In genomic region chr9:35056571-35057270, GRCh38 we compare ENCODE assay signal across 22 cellular contexts. TPM values are rescaled to one million over a fixed set of nuclear protein-coding genes. Genes with fewer than 3 reads are reported as not detected.
DNase-seq lines count a peak whose midpoint lies in the region; ATAC-seq and TF ChIP-seq lines count a peak whose summit lies in the region.
"Had no signal": no experiment of that assay in that cellular context is flagged by ENCODE, and none has a peak within 500 bp of the region (broad histone marks: within the 10 kb centered on the region; RNA-seq: fewer than 3 reads in every experiment).

No MANE protein-coding gene starts in this region.

- no peak overlapping the region for H3K27ac Mint-ChIP-seq in activated naive CD4-positive, alpha-beta T cell treated with anti-CD3 and anti-CD28 coated beads, Interleukin-2, amount 50 U/mL, for 72 hours
- peak overlapping the region in 2 of 3 donors; percentile 4 to 74 for H3K27ac Mint-ChIP-seq in IgD-negative memory B cell
- H3K27ac Mint-ChIP-seq in central memory CD8-positive, alpha-beta T cell (ENCODE audit: low read depth), result no peak overlapping the region
- H3K27ac Mint-ChIP-seq in stimulated activated effector memory CD8-positive, alpha-beta T cell treated with anti-CD3 and anti-CD28 coated beads, Interleukin-12 subunit alpha, Interleukin-12 subunit beta, amount 100 ng/mL, for 72 hours, result peak overlapping the region; percentile 33
- H3K27ac Mint-ChIP-seq: activated CD4-positive, alpha-beta memory T cell treated with anti-CD3 and anti-CD28 coated beads for 36 hours had no signal

- no peaks in the 10 kb centered on the region for H3K27me3 ChIP-seq in osteoblast (ENCODE audit: insufficient read depth, low read length)
- H3K27me3 ChIP-seq in spleen (replicated peaks in 1 of 7), result no peaks in the 10 kb centered on the region
- H3K27me3 ChIP-seq: adrenal gland, gastrocnemius medialis had no signal

- WGBS in spleen, 5 donors, result 95 to 97% (median 95%) methylated on average over 9 of the region's 9 CpGs

- H4K20me1 ChIP-seq in osteoblast (ENCODE audit: insufficient read depth, low read length), result peaks cover 36% of the 10 kb centered on the region

- intact Hi-C loops in spleen (cut with DNase I; ENCODE audit: low total_unique reads), result no loop called here

- H3K27me3 Mint-ChIP-seq in IgD-negative memory B cell, result no peaks in the 10 kb centered on the region
- H3K27me3 Mint-ChIP-seq in central memory CD8-positive, alpha-beta T cell, result no peaks in the 10 kb centered on the region
- H3K27me3 Mint-ChIP-seq: activated CD4-positive, alpha-beta memory T cell treated with anti-CD3 and anti-CD28 coated beads for 36 hours had no signal

- no peak overlapping the region for H2AFZ ChIP-seq in osteoblast (ENCODE audit: low read length)

- H3K36me3 ChIP-seq in osteoblast (ENCODE audit: insufficient read depth, low read length) (peaks cover 89% of the 10 kb centered on the region), spleen (peaks cover 11 to 100% (median 89%) of the 10 kb centered on the region in 6 donors)

- H3K4me1 ChIP-seq in osteoblast (ENCODE audit: insufficient read depth, low read length), result no peaks in the 10 kb centered on the region
- no peaks in the 10 kb centered on the region for H3K4me1 ChIP-seq in spleen
- H3K4me1 ChIP-seq: adrenal gland, gastrocnemius medialis, psoas muscle had no signal

- H3K4me3 ChIP-seq in osteoblast (ENCODE audit: insufficient read depth, low read length) (no peak overlapping the region), spleen (no peak overlapping the region)
- H3K4me3 ChIP-seq: adrenal gland, gastrocnemius medialis, psoas muscle had no signal

- peak overlapping the region in 1 of 4 donors; percentile 31 for H3K4me3 Mint-ChIP-seq in IgD-negative memory B cell
- H3K4me3 Mint-ChIP-seq in central memory CD8-positive, alpha-beta T cell, result peak overlapping the region; percentile 31
- H3K4me3 Mint-ChIP-seq in stimulated activated effector memory CD8-positive, alpha-beta T cell treated with anti-CD3 and anti-CD28 coated beads, Interleukin-12 subunit alpha, Interleukin-12 subunit beta, amount 100 ng/mL, for 72 hours, result no peak overlapping the region
- H3K4me3 Mint-ChIP-seq: activated CD4-positive, alpha-beta memory T cell treated with anti-CD3 and anti-CD28 coated beads for 36 hours; neural crest cell had no signal

- H3K9me3 ChIP-seq in osteoblast (ENCODE audit: low read depth, low read length) (no peaks in the 10 kb centered on the region), spleen (no peaks in the 10 kb centered on the region)
- H3K9me3 ChIP-seq: adrenal gland, gastrocnemius medialis, psoas muscle had no signal

- DNase-seq in activated naive CD4-positive, alpha-beta T cell treated with anti-CD3 and anti-CD28 coated beads, Interleukin-2, amount 50 U/mL, for 72 hours (ENCODE audit: low spot score in 2 of 2), result no peak
- DNase-seq in activated naive CD4-positive, alpha-beta T cell treated with Interleukin-2 at 50 U/mL for 16 hours, result no peak
- DNase-seq in central memory CD8-positive, alpha-beta T cell (ENCODE audit: low spot score in 2 of 2), result no peak
- no peak for DNase-seq in stimulated activated effector memory CD8-positive, alpha-beta T cell treated with anti-CD3 and anti-CD28 coated beads, Interleukin-12 subunit alpha, Interleukin-12 subunit beta, amount 100 ng/mL, for 72 hours (ENCODE audit: low spot score in 2 of 2)
- no peak for DNase-seq in osteoblast (ENCODE audit: insufficient read length, low spot score, missing footprints)
- DNase-seq in OCI-M1 (lab: John Stamatoyannopoulos, UW), result no peak
- DNase-seq in spleen, result no peak
- DNase-seq: activated CD4-positive, alpha-beta memory T cell treated with anti-CD3 and anti-CD28 coated beads for 36 hours; activated T-cell treated with anti-CD3 and anti-CD28 coated beads, Interleukin-2, amount 50 U/mL, for 48 hours; adrenal gland; caudate nucleus; DMS53; gastrocnemius medialis; NCI-H2029 treated with DMSO at 0.1 percent for 48 hours; NCI-H446 treated with DMSO at 0.1 percent for 48 hours; psoas muscle; Right ventricle myocardium superior; small intestine; stimulated activated CD4-positive, alpha-beta T cell treated with anti-CD3 and anti-CD28 coated beads, Interleukin-4, amount 100 ng/mL, for 4 hours had no signal

- no peaks in the 10 kb centered on the region for H3K9me3 Mint-ChIP-seq in activated naive CD4-positive, alpha-beta T cell treated with anti-CD3 and anti-CD28 coated beads, Interleukin-2, amount 50 U/mL, for 72 hours
- no peaks in the 10 kb centered on the region for H3K9me3 Mint-ChIP-seq in IgD-negative memory B cell
- no peaks in the 10 kb centered on the region for H3K9me3 Mint-ChIP-seq in central memory CD8-positive, alpha-beta T cell
- no peaks in the 10 kb centered on the region for H3K9me3 Mint-ChIP-seq in stimulated activated effector memory CD8-positive, alpha-beta T cell treated with anti-CD3 and anti-CD28 coated beads, Interleukin-12 subunit alpha, Interleukin-12 subunit beta, amount 100 ng/mL, for 72 hours
- H3K9me3 Mint-ChIP-seq: activated CD4-positive, alpha-beta memory T cell treated with anti-CD3 and anti-CD28 coated beads for 36 hours; neural crest cell had no signal

- peak; percentile 31 to 36 for ATAC-seq in activated naive CD4-positive, alpha-beta T cell treated with anti-CD3 and anti-CD28 coated beads, Interleukin-2, amount 50 U/mL, for 72 hours
- ATAC-seq in central memory CD8-positive, alpha-beta T cell (replicated peaks; ENCODE audit: extremely low read depth, poor library complexity, severe bottlenecking), result no peak
- ATAC-seq in stimulated activated effector memory CD8-positive, alpha-beta T cell treated with anti-CD3 and anti-CD28 coated beads, Interleukin-12 subunit alpha, Interleukin-12 subunit beta, amount 100 ng/mL, for 72 hours, result no peak
- ATAC-seq: gastrocnemius medialis had no signal

- peaks cover 17% of the 10 kb centered on the region for H3K79me2 ChIP-seq in osteoblast (ENCODE audit: insufficient read depth, low read length)

- H3K4me1 Mint-ChIP-seq in IgD-negative memory B cell, result peaks cover 0 to 2% (median 0%) of the 10 kb centered on the region in 3 donors
- peaks cover 12% of the 10 kb centered on the region for H3K4me1 Mint-ChIP-seq in central memory CD8-positive, alpha-beta T cell
- H3K4me1 Mint-ChIP-seq in stimulated activated effector memory CD8-positive, alpha-beta T cell treated with anti-CD3 and anti-CD28 coated beads, Interleukin-12 subunit alpha, Interleukin-12 subunit beta, amount 100 ng/mL, for 72 hours, result peaks cover 9% of the 10 kb centered on the region
- H3K4me1 Mint-ChIP-seq: neural crest cell had no signal

- H3K4me2 ChIP-seq in osteoblast (ENCODE audit: insufficient read depth, low read length), result no peak overlapping the region
- H3K4me2 ChIP-seq: KMS-11 had no signal

- TF ChIP-seq POLR2A in spleen (IDR thresholded peaks at IDR 0.05), result no peak

- peaks cover 39 to 55% of the 10 kb centered on the region in 2 donors for H3K36me3 Mint-ChIP-seq in activated naive CD4-positive, alpha-beta T cell treated with anti-CD3 and anti-CD28 coated beads, Interleukin-2, amount 50 U/mL, for 72 hours
- H3K36me3 Mint-ChIP-seq in IgD-negative memory B cell, result peaks cover 14% of the 10 kb centered on the region
- peaks cover 77% of the 10 kb centered on the region for H3K36me3 Mint-ChIP-seq in central memory CD8-positive, alpha-beta T cell (ENCODE audit: insufficient read depth)
- peaks cover 100% of the 10 kb centered on the region for H3K36me3 Mint-ChIP-seq in stimulated activated effector memory CD8-positive, alpha-beta T cell treated with anti-CD3 and anti-CD28 coated beads, Interleukin-12 subunit alpha, Interleukin-12 subunit beta, amount 100 ng/mL, for 72 hours

- no peak overlapping the region for H3K27ac ChIP-seq in osteoblast (ENCODE audit: low read depth, low read length)
- H3K27ac ChIP-seq in spleen, result no peak overlapping the region
- H3K27ac ChIP-seq: adrenal gland, gastrocnemius medialis, KMS-11, psoas muscle had no signal

- TF ChIP-seq CTCF in osteoblast (IDR thresholded peaks at IDR 0.05; ENCODE audit: extremely low read depth, low read depth, low read length) (no peak), spleen (IDR thresholded peaks at IDR 0.05 in 8 of 11, conservative IDR thresholded peaks at IDR 0.05 in 3 of 11) (no peak)

RNA-seq across cellular contexts. Expression of gene VCP, which starts 15.7 kb away (rescaled TPM):
- total RNA-seq in activated naive CD4-positive, alpha-beta T cell treated with anti-CD3 and anti-CD28 coated beads, Interleukin-2, amount 50 U/mL, for 72 hours, result 100 to 1,000 TPM; 208 to 305 TPM
- polyA plus RNA-seq in IgD-negative memory B cell (200 TPM), spleen (10 to 100 TPM; 48.5 to 84.5 (median 67.2) TPM)
- total RNA-seq in osteoblast (241 and 267 TPM in 2 replicates), spleen (100 to 1,000 TPM; 163 to 269 (median 194) TPM)

RNA-seq across cellular contexts. Expression of gene FANCG, which starts 23.0 kb away (rescaled TPM):
- 100 to 1,000 TPM; 114 to 194 TPM for total RNA-seq in activated naive CD4-positive, alpha-beta T cell treated with anti-CD3 and anti-CD28 coated beads, Interleukin-2, amount 50 U/mL, for 72 hours
- polyA plus RNA-seq in IgD-negative memory B cell (15.9 TPM), spleen (10 to 100 TPM; 20.5 to 37.5 (median 26.3) TPM)
- total RNA-seq in osteoblast (10.9 and 11.5 TPM in 2 replicates), spleen (10 to 100 TPM; 15.8 to 31.6 (median 22.6) TPM)

RNA-seq across cellular contexts. Expression of gene PIGO, which starts 39.7 kb away (rescaled TPM):
- total RNA-seq in activated naive CD4-positive, alpha-beta T cell treated with anti-CD3 and anti-CD28 coated beads, Interleukin-2, amount 50 U/mL, for 72 hours, result 10 to 100 TPM; 13.0 to 20.3 TPM
- polyA plus RNA-seq in IgD-negative memory B cell (23.9 TPM), spleen (10 to 100 TPM; 10.4 to 20.0 (median 19.7) TPM)
- total RNA-seq in osteoblast (15.0 and 15.9 TPM in 2 replicates), spleen (10 to 100 TPM; 17.5 to 25.0 (median 21.0) TPM)

RNA-seq across cellular contexts. Expression of gene STOML2, which starts 46.2 kb away (rescaled TPM):
- 100 to 1,000 TPM; 151 to 216 TPM for total RNA-seq in activated naive CD4-positive, alpha-beta T cell treated with anti-CD3 and anti-CD28 coated beads, Interleukin-2, amount 50 U/mL, for 72 hours
- 89.9 TPM for polyA plus RNA-seq in IgD-negative memory B cell
- 130 and 140 TPM in 2 replicates for total RNA-seq in osteoblast
- 10 to 100 TPM; 54.2 to 75.5 (median 58.7) TPM for total RNA-seq in spleen
- 10 to 100 TPM; 56.9 to 80.7 (median 72.0) TPM for polyA plus RNA-seq in spleen

RNA-seq across cellular contexts. Expression of gene ATOSB, which starts 58.9 kb away (rescaled TPM):
- 10 to 100 TPM in 1 of 2 donors, 1 to 10 TPM in 1; 6.9 to 19.9 TPM for total RNA-seq in activated naive CD4-positive, alpha-beta T cell treated with anti-CD3 and anti-CD28 coated beads, Interleukin-2, amount 50 U/mL, for 72 hours
- polyA plus RNA-seq in IgD-negative memory B cell (3.5 TPM), spleen (10 to 100 TPM in 2 of 3 donors, 1 to 10 TPM in 1; 8.7 to 24.0 (median 23.3) TPM)
- total RNA-seq in osteoblast (31.1 and 32.1 TPM in 2 replicates), spleen (10 to 100 TPM; 30.9 to 45.0 (median 35.2) TPM)

Comparison
In these comparisons a context has a peak if more than half of its experiments do, and no peak if none do; other contexts are left out.
1. ATAC-seq: peak in activated naive CD4-positive, alpha-beta T cell treated with anti-CD3 and anti-CD28 coated beads, Interleukin-2, amount 50 U/mL, for 72 hours (2 of 2); none in central memory CD8-positive, alpha-beta T cell (single experiment) and stimulated activated effector memory CD8-positive, alpha-beta T cell treated with anti-CD3 and anti-CD28 coated beads, Interleukin-12 subunit alpha, Interleukin-12 subunit beta, amount 100 ng/mL, for 72 hours (single experiment).
2. H3K27ac Mint-ChIP-seq: peak in IgD-negative memory B cell (2 of 3) and stimulated activated effector memory CD8-positive, alpha-beta T cell treated with anti-CD3 and anti-CD28 coated beads, Interleukin-12 subunit alpha, Interleukin-12 subunit beta, amount 100 ng/mL, for 72 hours (single experiment); none in activated naive CD4-positive, alpha-beta T cell treated with anti-CD3 and anti-CD28 coated beads, Interleukin-2, amount 50 U/mL, for 72 hours (0 of 2) and central memory CD8-positive, alpha-beta T cell (single experiment).